ENCODE assay signal across 8 cellular contexts in the genomic region with DNA sequence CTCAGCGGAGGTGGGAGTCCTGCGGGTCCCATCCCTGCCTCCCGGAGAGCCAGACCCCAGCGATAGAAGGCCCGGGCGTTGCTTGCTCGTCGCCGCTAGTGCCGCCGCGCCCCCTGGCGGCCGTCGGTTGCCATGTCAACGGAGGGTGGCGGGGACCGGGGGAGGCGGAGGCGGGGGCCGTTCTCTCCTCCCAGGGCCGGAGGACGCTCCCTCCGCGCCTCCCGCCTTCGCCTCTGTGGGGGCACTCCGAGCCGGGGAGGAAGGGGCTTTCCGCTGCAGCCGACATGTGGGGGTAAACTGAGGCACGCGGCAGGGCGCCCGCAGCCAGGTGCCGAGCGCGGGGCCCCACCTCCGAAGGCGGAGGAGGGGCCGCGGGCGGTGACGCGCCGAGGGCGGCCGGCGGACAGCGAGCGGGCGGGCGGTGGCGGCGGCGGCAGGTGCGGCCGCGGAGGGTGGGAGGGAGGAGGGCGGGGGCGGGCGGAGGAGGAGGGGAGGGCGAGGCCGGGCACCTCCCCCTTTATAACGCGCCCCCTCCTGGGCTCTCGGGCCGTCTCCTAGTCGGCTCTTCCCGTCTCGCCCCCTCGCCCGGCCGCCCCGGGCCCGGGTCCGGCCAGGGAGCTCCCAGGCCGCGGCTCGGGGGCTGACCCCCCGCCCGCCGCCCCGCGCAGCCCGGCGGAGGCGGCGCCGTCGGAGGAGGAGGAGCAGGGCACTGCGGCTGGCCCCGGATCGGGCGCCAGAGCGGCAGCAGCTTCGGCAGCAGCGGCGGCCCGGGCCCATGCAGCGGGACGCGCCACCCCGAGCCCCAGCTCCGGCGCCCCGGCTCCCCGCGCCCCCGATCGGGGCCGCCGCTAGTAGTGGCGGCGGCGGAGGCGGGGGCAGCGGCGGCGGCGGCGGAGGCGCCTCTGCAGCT. TPM values are rescaled to one million over a fixed set of nuclear protein-coding genes. Genes with fewer than 3 reads are reported as not detected.
DNase-seq lines count a peak whose midpoint lies in the region; ATAC-seq and TF ChIP-seq lines count a peak whose summit lies in the region.

No MANE protein-coding gene starts in this region.

- no peaks in the 10 kb centered on the region for H3K27me3 ChIP-seq in PC-9 (ENCODE audit: insufficient read depth, low read depth)
- no peaks in the 10 kb centered on the region for H3K27me3 ChIP-seq in muscle layer of colon (ENCODE audit: control insufficient read depth in 1 of 2, insufficient read depth in 2 of 2, low read length in 2 of 2)

- H3K9me3 Mint-ChIP-seq in activated T-cell treated with anti-CD3 and anti-CD28 coated beads, Interleukin-2, amount 50 U/mL, for 24 hours = no peaks in the 10 kb centered on the region

- peaks cover 41% of the 10 kb centered on the region for H4K20me1 ChIP-seq in PC-9 (ENCODE audit: insufficient read depth)

- H3K4me1 Mint-ChIP-seq in activated T-cell treated with anti-CD3 and anti-CD28 coated beads, Interleukin-2, amount 50 U/mL, for 24 hours (ENCODE audit: low read depth) = peaks cover 78% of the 10 kb centered on the region

- H3K36me3 ChIP-seq in PC-9 (ENCODE audit: low read depth) = peaks cover 28% of the 10 kb centered on the region
- H3K36me3 ChIP-seq in muscle layer of colon (ENCODE audit: insufficient read depth, low read length) = peaks cover 35% of the 10 kb centered on the region

- CTCF ChIA-PET in PC-9 (lab: Charles Lee) = interaction anchor here (0.6 to 1.4 kb wide), 10 partner anchors 14 to 343 kb away, joined by 3 to 9 read pairs (median 4); a partner anchor contains a TSS

- H3K9me3 ChIP-seq in PC-9 (ENCODE audit: insufficient read depth, low read depth) (no peaks in the 10 kb centered on the region), muscle layer of colon (ENCODE audit: low read length) (no peaks in the 10 kb centered on the region)

- peak overlapping the region; percentile 74; the same call in 1 of the 2 replicates for H2AFZ ChIP-seq in PC-9

- DNase-seq in DMS114 treated with DMSO at 0.1 percent for 48 hours (lab: John Stamatoyannopoulos, UW; ENCODE audit: unreplicated experiment) (peak; percentile 49), HuH-7 (ENCODE audit: low spot score) (peak; percentile 96), PC-9 (peak; percentile 47 to 91), erythroblast (lab: John Stamatoyannopoulos, UW) (peak; percentile 90 to 94)
- DNase-seq in activated T-cell treated with anti-CD3 and anti-CD28 coated beads, Interleukin-2, amount 50 U/mL, for 24 hours = peak; percentile 93
- DNase-seq in stimulated activated CD8-positive, alpha-beta memory T cell treated with anti-CD3 and anti-CD28 coated beads, Interleukin-7, amount 100 ng/mL, for 24 hours (ENCODE audit: low read depth) = peak; percentile 80

- H3K9me2 ChIP-seq in PC-9 (ENCODE audit: insufficient read depth) = no peaks in the 10 kb centered on the region

- H3K27ac ChIP-seq in PC-9 (no peak overlapping the region), muscle layer of colon (ENCODE audit: low read depth, low read length) (peak overlapping the region; percentile 78)

- H3K4me2 ChIP-seq in PC-9 = peak overlapping the region; percentile 63

- H3K4me1 ChIP-seq in PC-9 (replicated peaks; ENCODE audit: insufficient read depth) = peaks cover 8% of the 10 kb centered on the region
- peaks cover 20% of the 10 kb centered on the region for H3K4me1 ChIP-seq in muscle layer of colon (ENCODE audit: insufficient read depth, low read length)

- peak; percentile 21 for TF ChIP-seq POLR2A in erythroblast (IDR thresholded peaks at IDR 0.05; ENCODE audit: low read length)

- BruUV-seq in PC-9 (replicated peaks; lab: Mats Ljungman, UMichigan) = TSS peak; percentile 40

- no peaks in the 10 kb centered on the region for H3K27me3 Mint-ChIP-seq in activated T-cell treated with anti-CD3 and anti-CD28 coated beads, Interleukin-2, amount 50 U/mL, for 24 hours

- H3K4me3 ChIP-seq in PC-9 = peak overlapping the region; percentile 99
- H3K4me3 ChIP-seq in muscle layer of colon (ENCODE audit: low read depth in 1 of 2, low read length in 2 of 2) = peak overlapping the region; percentile 27 to 99

- POLR2A ChIA-PET in PC-9 (lab: Charles Lee; ENCODE audit: unreplicated experiment) = interaction anchor here (0.6 to 1.6 kb wide), 6 partner anchors 14 to 207 kb away, joined by 3 to 23 read pairs (median 5); a partner anchor contains a TSS

- peak overlapping the region; percentile 95 for H3K27ac Mint-ChIP-seq in activated T-cell treated with anti-CD3 and anti-CD28 coated beads, Interleukin-2, amount 50 U/mL, for 24 hours

- peak overlapping the region; percentile 96 for H3K4me3 Mint-ChIP-seq in activated T-cell treated with anti-CD3 and anti-CD28 coated beads, Interleukin-2, amount 50 U/mL, for 24 hours

- ATAC-seq in GM21515 (IDR thresholded peaks at IDR 0.05; ENCODE audit: unreplicated experiment) = peak; percentile 36

- peak overlapping the region; percentile 49 for H3K9ac ChIP-seq in muscle layer of colon (ENCODE audit: low read length)

- intact Hi-C loops in PC-9 (cut with micrococcal nuclease; ENCODE audit: unreplicated experiment) = loop anchor here (1.0 to 5.0 kb wide), 4 partner anchors 45 to 194 kb away; a partner anchor contains a TSS

- TF ChIP-seq CTCF in PC-9 (conservative IDR thresholded peaks at IDR 0.05) = peak; percentile 94

- peaks cover 44% of the 10 kb centered on the region for H3K79me2 ChIP-seq in PC-9 (ENCODE audit: low read depth)

- H3K36me3 Mint-ChIP-seq in activated T-cell treated with anti-CD3 and anti-CD28 coated beads, Interleukin-2, amount 50 U/mL, for 24 hours (ENCODE audit: low read depth) = peaks cover 40% of the 10 kb centered on the region

- H3F3A ChIP-seq in PC-9 (ENCODE audit: insufficient read depth, low read depth) = peaks cover 25% of the 10 kb centered on the region

RNA-seq across cellular contexts. Expression of a gene that starts 0.6 kb away (rescaled TPM):
- 92.5 and 93.8 TPM in 2 replicates for total RNA-seq in PC-9 (2021)

RNA-seq across cellular contexts. Expression of a gene that starts 6.8 kb away (rescaled TPM):
- total RNA-seq in PC-9 (2021) = 0.75 and 0.79 TPM in 2 replicates

RNA-seq across cellular contexts. Expression of a gene that starts 17.4 kb away (rescaled TPM):
- 152 and 191 TPM in 2 replicates for total RNA-seq in PC-9 (2021)

RNA-seq across cellular contexts. Expression of a gene that starts 50.2 kb away (rescaled TPM):
- 16.4 and 19.7 TPM in 2 replicates for total RNA-seq in PC-9 (2021)
